8 cellular contexts compared by ENCODE assay signal in genomic region chr16:83807327-83807709, GRCh38. TPM values are rescaled to one million over a fixed set of nuclear protein-coding genes. Genes with fewer than 3 reads are reported as not detected.
DNase-seq lines count a peak whose midpoint lies in the region; ATAC-seq and TF ChIP-seq lines count a peak whose summit lies in the region.

No MANE protein-coding gene starts in this region.

- H3K9me3 Mint-ChIP-seq in CD8-positive, alpha-beta T cell: no peaks in the 10 kb centered on the region

- no peaks in the 10 kb centered on the region for H4K20me1 ChIP-seq in neural cell (ENCODE audit: insufficient read depth)

- peak overlapping the region; percentile 98 for H3K4me3 Mint-ChIP-seq in CD8-positive, alpha-beta T cell

- peak overlapping the region; percentile 62 for H2AFZ ChIP-seq in neural cell (ENCODE audit: low read depth, low read length)

- ATAC-seq in CD8-positive, alpha-beta T cell: no peak
- ATAC-seq in HG03280 (IDR thresholded peaks at IDR 0.05; ENCODE audit: unreplicated experiment): peak; percentile 10
- no peak for ATAC-seq in GM18907 (IDR thresholded peaks at IDR 0.05; ENCODE audit: unreplicated experiment)
- ATAC-seq in HG02840 (IDR thresholded peaks at IDR 0.05; ENCODE audit: low FRiP score, unreplicated experiment): no peak
- ATAC-seq in GM19463 (IDR thresholded peaks at IDR 0.05; ENCODE audit: unreplicated experiment): no peak

- H3K4me3 ChIP-seq in CD8-positive, alpha-beta T cell (ENCODE audit: low read depth, low read length): peak overlapping the region; percentile 91
- peak overlapping the region; percentile 98 for H3K4me3 ChIP-seq in colonic mucosa
- H3K4me3 ChIP-seq in neural cell (ENCODE audit: low read length): peak overlapping the region; percentile 78

- H3K9me3 ChIP-seq in CD8-positive, alpha-beta T cell (ENCODE audit: low read length): no peaks in the 10 kb centered on the region
- H3K9me3 ChIP-seq in colonic mucosa: no peaks in the 10 kb centered on the region
- no peaks in the 10 kb centered on the region for H3K9me3 ChIP-seq in neural cell (ENCODE audit: low read length)

- TF ChIP-seq EP300 in neural cell (conservative IDR thresholded peaks at IDR 0.05; ENCODE audit: poor library complexity, severe bottlenecking): no peak

- H3K4me1 Mint-ChIP-seq in CD8-positive, alpha-beta T cell (ENCODE audit: low read depth): peaks cover 36% of the 10 kb centered on the region

- TF ChIP-seq CTCF in CD8-positive, alpha-beta T cell (IDR thresholded peaks at IDR 0.05): no peak
- no peak for TF ChIP-seq CTCF in colonic mucosa (IDR thresholded peaks at IDR 0.05)
- no peak for TF ChIP-seq CTCF in neural cell (IDR thresholded peaks at IDR 0.05; ENCODE audit: poor library complexity, severe bottlenecking)

- POLR2A ChIA-PET in CD8-positive, alpha-beta T cell (lab: Charles Lee): interaction anchor here (1.1 to 1.5 kb wide), 2 partner anchors 92 to 309 kb away, joined by 4 to 5 read pairs; partner anchors contain the start of genes MBTPS1 and MLYCD

- no peaks in the 10 kb centered on the region for H3K27me3 ChIP-seq in CD8-positive, alpha-beta T cell (ENCODE audit: insufficient read depth, low read length)
- H3K27me3 ChIP-seq in colonic mucosa (no peaks in the 10 kb centered on the region), neural cell (ENCODE audit: insufficient read depth, low read depth, low read length) (no peaks in the 10 kb centered on the region)

- intact Hi-C loops in CD8-positive, alpha-beta T cell (cut with DNase I, micrococcal nuclease): loop anchor here (1.0 to 10.0 kb wide), 8 partner anchors 92 to 1997 kb away; partner anchors contain the start of genes DNAAF1 (in 1 of the 2), HSDL1 (in 1 of the 2), KIAA0513 (in 1 of the 2) and MEAK7 (in 1 of the 2)
- intact Hi-C loops in colonic mucosa (cut with DNase I): no loop called here

- H3K36me3 ChIP-seq in CD8-positive, alpha-beta T cell (ENCODE audit: insufficient read depth, low read length): no peaks in the 10 kb centered on the region
- H3K36me3 ChIP-seq in colonic mucosa: no peaks in the 10 kb centered on the region
- H3K36me3 ChIP-seq in neural cell (ENCODE audit: insufficient read depth, low read length): no peaks in the 10 kb centered on the region

- H3K36me3 Mint-ChIP-seq in CD8-positive, alpha-beta T cell: peaks cover 31% of the 10 kb centered on the region

- no peak overlapping the region for H3K27ac ChIP-seq in CD8-positive, alpha-beta T cell (ENCODE audit: low read depth, low read length)
- H3K27ac ChIP-seq in colonic mucosa: no peak overlapping the region
- no peak overlapping the region for H3K27ac ChIP-seq in neural cell (ENCODE audit: low read length)

- no peak overlapping the region for H3K9ac ChIP-seq in colonic mucosa (ENCODE audit: low read depth in 2 of 2, low read length in 2 of 2)
- H3K9ac ChIP-seq in neural cell (ENCODE audit: low read length): no peak overlapping the region

- no peaks in the 10 kb centered on the region for H3K9me2 ChIP-seq in neural cell (ENCODE audit: insufficient read depth, low read length)

- H3K27ac Mint-ChIP-seq in CD8-positive, alpha-beta T cell: peak overlapping the region; percentile 96

- no peaks in the 10 kb centered on the region for H3F3A ChIP-seq in neural cell (ENCODE audit: insufficient read depth, low read length, poor library complexity, severe bottlenecking)

- H3K27me3 Mint-ChIP-seq in CD8-positive, alpha-beta T cell (ENCODE audit: low read depth): no peaks in the 10 kb centered on the region

- peaks cover 28% of the 10 kb centered on the region for H3K79me2 ChIP-seq in neural cell (replicated peaks; ENCODE audit: insufficient read depth, low read length)

- no peak for TF ChIP-seq RAD21 in neural cell (conservative IDR thresholded peaks at IDR 0.05)

- peaks cover 10% of the 10 kb centered on the region for H3K4me1 ChIP-seq in CD8-positive, alpha-beta T cell (ENCODE audit: insufficient read depth, low read length)
- H3K4me1 ChIP-seq in colonic mucosa: peaks cover 4% of the 10 kb centered on the region

- peak in 1 of 7 experiments; percentile 11 for DNase-seq in CD8-positive, alpha-beta T cell
- DNase-seq in colonic mucosa (peak; percentile 26), activated gamma-delta T cell treated with Interleukin-2 at 50 U/mL for 16 hours (no peak)

- H3K4me2 ChIP-seq in neural cell (ENCODE audit: low read length): no peak overlapping the region

- CTCF ChIA-PET in CD8-positive, alpha-beta T cell (lab: Charles Lee): no interaction called here

TF ChIP-seq in neural cell, 6 proteins besides CTCF, POLR2A, EP300 and RAD21:
- TF ChIP-seq TAF1 (IDR thresholded peaks at IDR 0.05; ENCODE audit: low read depth): no peak
- TF ChIP-seq EZH2 (IDR thresholded peaks at IDR 0.05; ENCODE audit: borderline replicate concordance, insufficient read depth, low read length, poor library complexity, severe bottlenecking): no peak
- no peak for TF ChIP-seq POLR2AphosphoS5 (IDR thresholded peaks at IDR 0.05)
- no peak for TF ChIP-seq MXI1 (conservative IDR thresholded peaks at IDR 0.05; ENCODE audit: poor library complexity, severe bottlenecking)
TF ChIP-seq in neural cell: peak in this region for 0.

RNA-seq across cellular contexts. Expression of gene HSBP1, which starts 0.5 kb away (rescaled TPM):
- 10 to 100 TPM; 17.5 to 24.1 TPM for total RNA-seq in CD8-positive, alpha-beta T cell
- total RNA-seq in colonic mucosa: 100 to 1,000 TPM; 112 to 134 TPM
- polyA plus RNA-seq in neural cell: 158 and 184 TPM in 2 replicates
- 89.8 and 96.3 TPM in 2 replicates for polyA minus RNA-seq in neural cell

Comparison
In these comparisons a context has a peak if more than half of its experiments do, and no peak if none do; other contexts are left out.
1. RNA of gene HSBP1, which starts 0.5 kb away (total RNA-seq): 112 to 134 TPM in colonic mucosa; 17.5 to 24.1 TPM in CD8-positive, alpha-beta T cell; every median in the first group is over 4 times any median in the second.
2. Peak in every context shown above with its lines, with median percentiles within 50 percentile points of each other: H3K4me3 ChIP-seq.